ENCODE assay signal across 8 cellular contexts in the genomic region with DNA sequence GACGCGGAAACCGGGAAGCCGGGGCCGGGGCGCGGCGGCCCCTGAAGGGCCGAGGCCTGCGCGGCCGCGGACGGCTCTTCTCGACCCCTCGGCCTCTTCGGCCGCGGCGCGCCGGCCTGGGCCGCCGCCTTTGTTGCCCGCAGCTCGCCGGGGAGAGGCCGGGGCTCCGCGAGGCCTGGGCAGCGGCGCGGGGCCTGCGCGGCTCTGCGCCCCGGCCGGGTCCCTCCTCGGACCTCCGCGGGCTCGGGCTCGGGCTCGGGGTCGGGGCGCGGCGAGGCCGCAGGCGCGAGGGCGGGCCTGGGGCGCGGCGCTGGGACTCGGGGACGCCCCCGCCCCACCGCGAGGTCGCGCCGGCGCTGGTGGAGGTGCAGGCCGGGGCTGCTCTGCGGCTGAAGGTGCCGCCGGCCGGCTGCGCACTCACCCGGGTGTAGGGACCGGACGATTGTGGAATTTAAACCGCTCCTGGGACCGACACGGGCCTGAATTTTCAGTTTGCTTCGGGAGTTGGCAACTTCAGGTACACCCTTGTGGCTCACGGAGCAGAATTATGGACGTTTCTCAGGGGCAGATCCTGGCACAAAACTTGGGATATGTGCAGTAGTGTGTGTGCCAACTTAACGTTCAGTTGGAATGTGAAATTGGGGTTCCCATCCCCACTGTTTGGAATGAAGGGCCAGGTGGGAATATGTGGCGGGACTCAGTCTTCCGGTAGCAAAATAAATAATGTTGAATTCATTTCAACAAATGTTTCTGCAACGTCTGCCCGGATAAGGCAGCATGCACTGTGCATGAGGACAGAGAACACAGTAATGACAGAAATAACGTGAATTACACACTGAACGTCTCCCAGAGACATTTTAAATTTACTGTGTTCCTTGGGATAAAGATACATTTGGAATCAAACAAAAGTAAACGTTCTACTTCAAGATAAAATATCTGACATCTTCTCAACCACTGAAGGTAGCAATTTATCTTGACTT. TPM values are rescaled to one million over a fixed set of nuclear protein-coding genes. Genes with fewer than 3 reads are reported as not detected.
A peak's percentile ranks its signal among the peaks of the same experiment; 100 is the strongest.
DNase-seq lines count a peak whose midpoint lies in the region; ATAC-seq and TF ChIP-seq lines count a peak whose summit lies in the region.

No MANE protein-coding gene starts in this region.

- peak; percentile 49 for ATAC-seq in GM21717 (IDR thresholded peaks at IDR 0.05; ENCODE audit: unreplicated experiment)

- H3K9me3 Mint-ChIP-seq in activated CD4-positive, alpha-beta T cell treated with anti-CD3 and anti-CD28 coated beads, Interleukin-2, amount 10 ng/mL, durations not matched to agents 24 days and 14 days = no peaks in the 10 kb centered on the region
- H3K9me3 Mint-ChIP-seq in glutamatergic neuron (ENCODE audit: unreplicated experiment) = peaks cover 7% of the 10 kb centered on the region
- no peaks in the 10 kb centered on the region for H3K9me3 Mint-ChIP-seq in osteocyte (ENCODE audit: unreplicated experiment)

- H3K4me3 Mint-ChIP-seq in activated CD4-positive, alpha-beta T cell treated with anti-CD3 and anti-CD28 coated beads, Interleukin-2, amount 10 ng/mL, durations not matched to agents 24 days and 14 days = peak overlapping the region; percentile 86
- H3K4me3 Mint-ChIP-seq in glutamatergic neuron (ENCODE audit: unreplicated experiment) (peak overlapping the region; percentile 94), osteocyte (ENCODE audit: unreplicated experiment) (peak overlapping the region; percentile 89)

- intact Hi-C loops in activated CD4-positive, alpha-beta T cell treated with anti-CD3 and anti-CD28 coated beads, Interleukin-2, amount 10 ng/mL, durations not matched to agents 24 days and 14 days (cut with micrococcal nuclease) = loop anchor here (1.0 kb wide), 1 partner anchor 83 kb away; no protein-coding TSS in a partner anchor

- H3K4me1 Mint-ChIP-seq in activated CD4-positive, alpha-beta T cell treated with anti-CD3 and anti-CD28 coated beads, Interleukin-2, amount 10 ng/mL, durations not matched to agents 24 days and 14 days = peaks cover 10% of the 10 kb centered on the region
- H3K4me1 Mint-ChIP-seq in glutamatergic neuron (ENCODE audit: low read depth, unreplicated experiment) (peaks cover 11% of the 10 kb centered on the region), osteocyte (ENCODE audit: unreplicated experiment) (peaks cover 49% of the 10 kb centered on the region)

- H3K36me3 Mint-ChIP-seq in activated CD4-positive, alpha-beta T cell treated with anti-CD3 and anti-CD28 coated beads, Interleukin-2, amount 10 ng/mL, durations not matched to agents 24 days and 14 days (ENCODE audit: low read depth) = peaks cover 1% of the 10 kb centered on the region
- H3K36me3 Mint-ChIP-seq in glutamatergic neuron (ENCODE audit: unreplicated experiment) (no peaks in the 10 kb centered on the region), osteocyte (ENCODE audit: unreplicated experiment) (peaks cover 5% of the 10 kb centered on the region)

- peak; percentile 78 for DNase-seq in activated CD4-positive, alpha-beta T cell treated with anti-CD3 and anti-CD28 coated beads, Interleukin-2, amount 10 ng/mL, durations not matched to agents 24 days and 14 days
- DNase-seq in activated CD4-positive, alpha-beta T cell treated with anti-CD3 and anti-CD28 coated beads for 4 hours = no peak
- DNase-seq in HuH-7.5 (ENCODE audit: low spot score) = peak; percentile 24
- DNase-seq in activated T-cell treated with anti-CD3 and anti-CD28 coated beads, Interleukin-2, amount 50 U/mL, for 48 hours = peak; percentile 33 to 47
- DNase-seq in glutamatergic neuron = peak; percentile 69
- peak; percentile 88 for DNase-seq in osteocyte (ENCODE audit: extremely low spot score, unreplicated experiment)
- DNase-seq in NCI-H2196 (lab: John Stamatoyannopoulos, UW; ENCODE audit: unreplicated experiment) = no peak

- TF ChIP-seq CTCF in glutamatergic neuron (IDR thresholded peaks at IDR 0.05; ENCODE audit: partially characterized antibody, unreplicated experiment) (no peak), osteocyte (IDR thresholded peaks at IDR 0.05) (no peak)

- peak overlapping the region; percentile 80 for H3K27ac Mint-ChIP-seq in activated CD4-positive, alpha-beta T cell treated with anti-CD3 and anti-CD28 coated beads, Interleukin-2, amount 10 ng/mL, durations not matched to agents 24 days and 14 days
- H3K27ac Mint-ChIP-seq in glutamatergic neuron (ENCODE audit: unreplicated experiment) = peak overlapping the region; percentile 94
- peak overlapping the region; percentile 87 for H3K27ac Mint-ChIP-seq in osteocyte (ENCODE audit: unreplicated experiment)

- H3K27me3 Mint-ChIP-seq in activated CD4-positive, alpha-beta T cell treated with anti-CD3 and anti-CD28 coated beads, Interleukin-2, amount 10 ng/mL, durations not matched to agents 24 days and 14 days = peaks cover 33% of the 10 kb centered on the region
- H3K27me3 Mint-ChIP-seq in glutamatergic neuron (ENCODE audit: unreplicated experiment) (peaks cover 5% of the 10 kb centered on the region), osteocyte (ENCODE audit: unreplicated experiment) (no peaks in the 10 kb centered on the region)

RNA-seq across cellular contexts. Expression of gene SOCS6, which starts 0.8 kb away (rescaled TPM):
- 2.8 and 3.3 TPM in 2 replicates for total RNA-seq in activated CD4-positive, alpha-beta T cell treated with anti-CD3 and anti-CD28 coated beads, Interleukin-2, amount 10 ng/mL, durations not matched to agents 24 days and 14 days
- total RNA-seq in glutamatergic neuron (ENCODE audit: unreplicated experiment) (12.4 TPM), osteocyte (19.4 and 19.9 TPM in 2 replicates)

Comparison
In these comparisons a context has a peak if more than half of its experiments do, and no peak if none do; other contexts are left out.
1. DNase-seq: peak in activated CD4-positive, alpha-beta T cell treated with anti-CD3 and anti-CD28 coated beads, Interleukin-2, amount 10 ng/mL, durations not matched to agents 24 days and 14 days (single experiment), HuH-7.5 (single experiment), activated T-cell treated with anti-CD3 and anti-CD28 coated beads, Interleukin-2, amount 50 U/mL, for 48 hours (2 of 2), glutamatergic neuron (single experiment) and osteocyte (single experiment); none in activated CD4-positive, alpha-beta T cell treated with anti-CD3 and anti-CD28 coated beads for 4 hours (0 of 2) and NCI-H2196 (single experiment).
2. Peak in every context shown above with its lines, with median percentiles within 50 percentile points of each other: H3K27ac Mint-ChIP-seq and H3K4me3 Mint-ChIP-seq.